In the genomic region with DNA sequence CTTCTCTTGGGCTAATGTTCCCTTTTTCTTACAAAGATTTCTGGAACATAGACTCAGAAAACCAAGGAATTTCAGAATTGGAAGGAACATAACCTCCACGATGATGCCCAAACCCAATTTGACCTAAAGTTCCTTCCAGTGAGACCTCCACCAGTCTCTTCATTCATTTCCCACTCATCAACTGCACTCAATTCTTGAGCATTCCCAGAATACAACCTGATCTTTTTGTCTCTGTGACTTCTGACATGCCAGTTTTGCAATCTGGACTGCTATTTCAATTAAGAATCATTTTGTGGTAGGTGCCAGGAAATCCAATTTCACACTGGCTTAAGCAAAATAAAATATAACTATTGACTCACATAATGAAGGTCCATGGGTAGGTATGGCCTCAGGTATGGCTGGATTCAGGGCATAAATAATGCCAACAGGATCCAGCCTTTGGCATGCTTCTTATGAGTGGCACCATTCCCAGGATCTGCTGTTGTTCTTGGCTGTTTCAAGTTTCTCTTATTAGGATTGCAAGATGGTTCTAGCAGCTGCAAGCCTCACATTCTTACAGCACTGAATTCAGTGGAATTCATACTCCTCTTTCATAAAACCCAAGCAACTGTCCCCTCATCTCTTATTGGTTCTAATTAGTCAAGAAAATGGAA, we compare ENCODE assay signal across 18 cellular contexts.
DNase-seq lines count a peak whose midpoint lies in the region; ATAC-seq and TF ChIP-seq lines count a peak whose summit lies in the region.
"Had no signal": no experiment of that assay in that cellular context is flagged by ENCODE, and none has a peak within 500 bp of the region (broad histone marks: within the 10 kb centered on the region; RNA-seq: fewer than 3 reads in every experiment).

No MANE protein-coding gene starts in this region.

- peak; percentile 34 for DNase-seq in Ammon's horn (ENCODE audit: low spot score)
- DNase-seq in cerebellar cortex (ENCODE audit: low spot score): peak; percentile 77
- peak; percentile 10 for DNase-seq in medulla oblongata (ENCODE audit: extremely low spot score)
- peak; percentile 41 for DNase-seq in stomach
- no peak for DNase-seq in dedifferentiated amniotic fluid mesenchymal stem cell (ENCODE audit: extremely low spot score)
- no peak for DNase-seq in foreskin keratinocyte
- DNase-seq: 8988T; Caco-2; CD4-positive, alpha-beta T cell; GDM1; GOT3; H7; HFFc6 had no signal

- no peak for ATAC-seq in HG03175 (IDR thresholded peaks at IDR 0.05; ENCODE audit: unreplicated experiment)
- no peak for ATAC-seq in GM21447 (IDR thresholded peaks at IDR 0.05; ENCODE audit: unreplicated experiment)
- no peak for ATAC-seq in foreskin keratinocyte
- ATAC-seq: HCT116 had no signal

- no peaks in the 10 kb centered on the region for H3K4me1 ChIP-seq in stomach
- H3K4me1 ChIP-seq in foreskin keratinocyte: no peaks in the 10 kb centered on the region
- H3K4me1 ChIP-seq: Caco-2 had no signal

- TF ChIP-seq EP300 in stomach (IDR thresholded peaks at IDR 0.05): no peak

- no peak for TF ChIP-seq POLR2A in stomach (IDR thresholded peaks at IDR 0.05)

- WGBS in stomach, 5 donors: 76 to 97% (median 88%) methylated on average over 1 of the region's 1 CpG

- H3K27me3 ChIP-seq in stomach: no peaks in the 10 kb centered on the region
- H3K27me3 ChIP-seq in foreskin keratinocyte: no peaks in the 10 kb centered on the region

- H3K9me3 ChIP-seq in stomach: no peaks in the 10 kb centered on the region
- H3K9me3 ChIP-seq: Caco-2 had no signal

- H3K27ac ChIP-seq in stomach (no peak overlapping the region), foreskin keratinocyte (no peak overlapping the region)
- H3K27ac ChIP-seq: C4-2B, HL-60 had no signal

- intact Hi-C loops in stomach (cut with DNase I; ENCODE audit: low total_unique reads): no loop called here

- TF ChIP-seq CTCF in stomach (IDR thresholded peaks at IDR 0.05): no peak
- no peak for TF ChIP-seq CTCF in foreskin keratinocyte (conservative IDR thresholded peaks at IDR 0.05)

- H3K4me3 ChIP-seq in stomach: no peak overlapping the region

- H3K36me3 ChIP-seq in stomach: no peaks in the 10 kb centered on the region

Comparison
In these comparisons a context has a peak if more than half of its experiments do, and no peak if none do; other contexts are left out.
1. DNase-seq: peak in Ammon's horn (single experiment), cerebellar cortex (single experiment), medulla oblongata (single experiment) and stomach (single experiment); none in dedifferentiated amniotic fluid mesenchymal stem cell (single experiment) and foreskin keratinocyte (0 of 2).